8 cellular contexts compared by ENCODE assay signal in the genomic region with DNA sequence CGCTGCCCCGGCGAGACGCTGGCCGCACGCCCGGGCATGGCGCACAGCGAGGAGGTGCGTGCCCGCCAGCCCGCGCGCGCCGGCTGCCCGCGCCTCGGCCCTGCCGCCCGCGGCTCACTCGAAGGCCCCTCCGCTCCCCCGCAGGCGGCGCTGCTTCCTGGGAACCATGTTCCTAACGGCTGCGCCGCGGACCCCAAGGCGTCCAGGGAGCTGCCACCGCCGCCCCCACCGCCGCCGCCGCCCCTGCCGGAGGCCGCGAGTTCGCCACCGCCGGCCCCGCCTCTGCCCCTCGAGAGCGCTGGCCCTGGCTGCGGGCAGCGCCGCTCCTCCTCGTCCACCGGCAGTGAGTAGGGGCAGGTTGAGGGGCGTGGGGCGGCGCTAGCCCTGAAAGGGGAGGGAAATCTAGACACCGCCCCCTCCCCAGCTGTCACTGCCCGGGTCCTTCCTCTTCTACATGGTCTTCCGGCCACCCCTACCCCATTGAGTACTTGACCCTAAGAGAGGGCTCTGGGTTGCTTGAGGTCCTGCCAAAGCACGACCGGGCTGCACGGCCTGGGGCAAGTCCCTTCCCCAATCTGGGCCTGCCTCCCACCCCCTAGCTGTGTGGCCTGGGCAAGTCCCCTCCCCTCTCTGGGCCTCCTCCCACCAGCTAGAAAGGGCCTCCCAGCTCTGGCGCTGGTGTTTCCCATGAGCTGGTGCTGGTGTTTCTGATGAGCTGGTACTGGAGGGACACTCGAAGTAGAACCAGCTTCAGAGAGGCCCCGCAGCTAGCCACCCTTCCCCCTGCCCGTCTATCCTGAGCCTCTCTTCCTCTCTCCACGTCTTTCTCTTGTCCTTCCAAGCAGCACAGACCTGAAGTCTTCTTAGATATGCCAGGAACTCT. TPM values are rescaled to one million over a fixed set of nuclear protein-coding genes. Genes with fewer than 3 reads are reported as not detected.
DNase-seq lines count a peak whose midpoint lies in the region; ATAC-seq and TF ChIP-seq lines count a peak whose summit lies in the region.

No MANE protein-coding gene starts in this region.

- TF ChIP-seq CTCF in retinal pigment epithelial cell (conservative IDR thresholded peaks at IDR 0.05; ENCODE audit: low read depth, low read length), result peak; percentile 5

- DNase-seq in NCI-H2029 (lab: John Stamatoyannopoulos, UW) (peak; percentile 28), NCI-H2029 treated with DMSO at 0.1 percent for 48 hours (lab: John Stamatoyannopoulos, UW) (no peak), NCI-H69 (lab: John Stamatoyannopoulos, UW) (peak; percentile 74), retinal pigment epithelial cell (ENCODE audit: low read depth) (no peak), NCI-H345 (lab: John Stamatoyannopoulos, UW) (no peak), NOMO-1 treated with DMSO at 0.1 percent for 48 hours (lab: John Stamatoyannopoulos, UW; ENCODE audit: unreplicated experiment) (no peak)

- peak; percentile 2 for ATAC-seq in esophagus mucosa
- no peak for ATAC-seq in HG03139 (IDR thresholded peaks at IDR 0.05; ENCODE audit: unreplicated experiment)

- no peak overlapping the region for H3K4me3 ChIP-seq in retinal pigment epithelial cell (ENCODE audit: low read length)

RNA-seq across cellular contexts. Expression of a gene that starts 17.0 kb away (rescaled TPM):
- total RNA-seq in esophagus mucosa, result 13.1 TPM

RNA-seq across cellular contexts. Expression of a gene that starts 24.4 kb away (rescaled TPM):
- total RNA-seq in esophagus mucosa, result 33.4 TPM

RNA-seq across cellular contexts. Expression of a gene that starts 29.3 kb away (rescaled TPM):
- total RNA-seq in esophagus mucosa, result 47.3 TPM

RNA-seq across cellular contexts. Expression of a gene that starts 42.5 kb away (rescaled TPM):
- total RNA-seq in esophagus mucosa, result 24.4 TPM

RNA-seq across cellular contexts. Expression of a gene that starts 55.4 kb away (rescaled TPM):
- 37.2 TPM for total RNA-seq in esophagus mucosa

Comparison
In these comparisons a context has a peak if more than half of its experiments do, and no peak if none do; other contexts are left out.
1. DNase-seq: peak in NCI-H2029 (single experiment) and NCI-H69 (single experiment); none in NCI-H2029 treated with DMSO at 0.1 percent for 48 hours (single experiment), retinal pigment epithelial cell (single experiment), NCI-H345 (single experiment) and NOMO-1 treated with DMSO at 0.1 percent for 48 hours (single experiment).